In genomic region chrX:110219920-110220319, GRCh38 we compare ENCODE assay signal across 18 cellular contexts.
DNase-seq lines count a peak whose midpoint lies in the region; ATAC-seq, FAIRE-seq and TF ChIP-seq lines count a peak whose summit lies in the region.
"Had no signal": no experiment of that assay in that cellular context is flagged by ENCODE, and none has a peak within 500 bp of the region (broad histone marks: within the 10 kb centered on the region; RNA-seq: fewer than 3 reads in every experiment).

No MANE protein-coding gene starts in this region.

- H3K4me2 ChIP-seq in GM23248 (ENCODE audit: unreplicated experiment) (peak overlapping the region; percentile 64), endothelial cell of umbilical vein (ENCODE audit: insufficient read depth, low read length) (peak overlapping the region; percentile 17)

- peaks cover 0 to 2% (median 0%) of the 10 kb centered on the region in 3 donors for H3K27me3 Mint-ChIP-seq in immature natural killer cell (ENCODE audit: low read depth in 3 of 3)
- H3K27me3 Mint-ChIP-seq: activated CD4-positive, alpha-beta T cell treated with anti-CD3 and anti-CD28 coated beads, Interleukin-2, amount 10 ng/mL, durations not matched to agents 7 days and 5 days; naive thymus-derived CD4-positive, alpha-beta T cell had no signal

- intact Hi-C loops in endothelial cell of umbilical vein (cut with micrococcal nuclease), result no loop called here
- intact Hi-C loops in mucosa of descending colon (cut with DNase I, micrococcal nuclease), result no loop called here

- ATAC-seq in mucosa of descending colon, result peak; percentile 44
- ATAC-seq: left lung; naive thymus-derived CD4-positive, alpha-beta T cell; psoas muscle had no signal

- H3K9me3 Mint-ChIP-seq in immature natural killer cell, result no peaks in the 10 kb centered on the region
- H3K9me3 Mint-ChIP-seq: activated CD4-positive, alpha-beta T cell treated with anti-CD3 and anti-CD28 coated beads, Interleukin-2, amount 10 ng/mL, durations not matched to agents 7 days and 5 days; naive thymus-derived CD4-positive, alpha-beta T cell had no signal

- H3K4me3 ChIP-seq in GM23248 (0 out of 2 replicates have a peak overlapping the region, but pooled peaks have one; percentile 11), endothelial cell of umbilical vein (replicated peaks in 1 of 3; ENCODE audit: insufficient read depth in 1 of 3, low read depth in 1 of 3, low read length in 3 of 3) (no peak overlapping the region), mucosa of descending colon (no peak overlapping the region)
- H3K4me3 ChIP-seq: left lung, psoas muscle, testis had no signal

- TF ChIP-seq POLR2A in endothelial cell of umbilical vein (IDR thresholded peaks at IDR 0.05; ENCODE audit: low read depth, low read length), result no peak

- no peak overlapping the region for H2AFZ ChIP-seq in GM23248
- H2AFZ ChIP-seq in endothelial cell of umbilical vein (ENCODE audit: low read depth, low read length), result no peak overlapping the region

- DNase-seq in GM23248, result peak; percentile 73
- DNase-seq in OCI-M1 (lab: John Stamatoyannopoulos, UW), result peak; percentile 40
- DNase-seq in endothelial cell of umbilical vein (ENCODE audit: low read depth, low spot score), result peak; percentile 3
- DNase-seq in mucosa of descending colon, result no peak
- no peak for DNase-seq in cortex of kidney (lab: John Stamatoyannopoulos, UW)
- DNase-seq in immature natural killer cell, result no peak
- no peak for DNase-seq in GM19238 (ENCODE audit: insufficient read length, low spot score)
- DNase-seq: activated CD4-positive, alpha-beta T cell treated with anti-CD3 and anti-CD28 coated beads, Interleukin-2, amount 10 ng/mL, durations not matched to agents 7 days and 5 days; activated T-cell treated with anti-CD3 and anti-CD28 coated beads, Interleukin-2, amount 50 U/mL, for 48 hours; aorta; left lung; naive thymus-derived CD4-positive, alpha-beta T cell; NCI-H187 treated with DMSO at 0.1 percent for 48 hours; psoas muscle; Right ventricle myocardium superior; testis had no signal

- no peaks in the 10 kb centered on the region for H3K9me1 ChIP-seq in endothelial cell of umbilical vein (replicated peaks; ENCODE audit: control insufficient read depth, extremely low read depth, insufficient read depth, low read length)

- no TSS peak for BruUV-seq in endothelial cell of umbilical vein (replicated peaks; lab: Mats Ljungman, UMichigan)

- no peaks in the 10 kb centered on the region for H3K9me2 ChIP-seq in GM23248 (ENCODE audit: insufficient read depth)

- POLR2A ChIA-PET in endothelial cell of umbilical vein (lab: Charles Lee), result no interaction called here

- no peaks in the 10 kb centered on the region for H3K27me3 ChIP-seq in GM23248 (replicated peaks; ENCODE audit: insufficient read depth)
- H3K27me3 ChIP-seq in endothelial cell of umbilical vein (ENCODE audit: control insufficient read depth in 2 of 2, insufficient read depth in 2 of 2, low read length in 2 of 2), result no peaks in the 10 kb centered on the region
- H3K27me3 ChIP-seq: testis had no signal

- peaks cover 16 to 27% of the 10 kb centered on the region in 2 donors for H3K4me1 Mint-ChIP-seq in immature natural killer cell

- no peak overlapping the region for H3K4me3 Mint-ChIP-seq in immature natural killer cell
- H3K4me3 Mint-ChIP-seq: activated CD4-positive, alpha-beta T cell treated with anti-CD3 and anti-CD28 coated beads, Interleukin-2, amount 10 ng/mL, durations not matched to agents 7 days and 5 days; CD14-positive monocyte; naive thymus-derived CD4-positive, alpha-beta T cell had no signal

- no peak for FAIRE-seq in endothelial cell of umbilical vein (lab: Jason Lieb, UNC)
- FAIRE-seq: GM12891 had no signal

- H3K36me3 Mint-ChIP-seq in immature natural killer cell, result no peaks in the 10 kb centered on the region

- 0% methylated on average over 1 of the region's 1 CpG for WGBS in GM23248 (ENCODE audit: low coverage in 1 of 2, low lambda C conversion rate in 2 of 2, missing lambda C conversion rate in 2 of 2), 2 experiments

- peak overlapping the region; percentile 34 for H3K9ac ChIP-seq in GM23248
- H3K9ac ChIP-seq in endothelial cell of umbilical vein (replicated peaks; ENCODE audit: extremely low read depth, insufficient read depth, low read length), result no peak overlapping the region

- H3K79me2 ChIP-seq in GM23248 (ENCODE audit: insufficient read depth) (peaks cover 71% of the 10 kb centered on the region), endothelial cell of umbilical vein (ENCODE audit: control insufficient read depth, insufficient read depth, low read length) (no peaks in the 10 kb centered on the region)

- H3K9me3 ChIP-seq in GM23248 (ENCODE audit: low read depth), result no peaks in the 10 kb centered on the region
- no peaks in the 10 kb centered on the region for H3K9me3 ChIP-seq in endothelial cell of umbilical vein (replicated peaks; ENCODE audit: control insufficient read depth, insufficient read depth, low read length)
- H3K9me3 ChIP-seq in mucosa of descending colon, result no peaks in the 10 kb centered on the region
- H3K9me3 ChIP-seq: left lung, psoas muscle, testis had no signal

- no peak overlapping the region for H3K27ac Mint-ChIP-seq in immature natural killer cell
- H3K27ac Mint-ChIP-seq: activated CD4-positive, alpha-beta T cell treated with anti-CD3 and anti-CD28 coated beads, Interleukin-2, amount 10 ng/mL, durations not matched to agents 7 days and 5 days; CD14-positive monocyte had no signal

- in situ Hi-C loops in GM23248 (cut with MboI), result no loop called here

- H4K20me1 ChIP-seq in GM23248 (ENCODE audit: insufficient read depth), result no peaks in the 10 kb centered on the region
- H4K20me1 ChIP-seq in endothelial cell of umbilical vein (replicated peaks; ENCODE audit: control insufficient read depth, extremely low read depth, insufficient read depth, low read length), result no peaks in the 10 kb centered on the region

- TF ChIP-seq CTCF in endothelial cell of umbilical vein (IDR thresholded peaks at IDR 0.05; ENCODE audit: extremely low read depth in 1 of 2, insufficient read depth in 1 of 2, low read depth in 1 of 2, low read length in 2 of 2), result no peak
- TF ChIP-seq CTCF in mucosa of descending colon (IDR thresholded peaks at IDR 0.05), result no peak

- H3K27ac ChIP-seq in GM23248, result peak overlapping the region; percentile 69
- H3K27ac ChIP-seq in endothelial cell of umbilical vein (ENCODE audit: insufficient read depth, low read depth, low read length), result no peak overlapping the region
- H3K27ac ChIP-seq: left lung, psoas muscle, testis had no signal

- peaks cover 27% of the 10 kb centered on the region for H3F3A ChIP-seq in GM23248 (ENCODE audit: insufficient read depth)

- no peaks in the 10 kb centered on the region; the same call in 1 of the 2 replicates for H3K36me3 ChIP-seq in GM23248 (ENCODE audit: low read depth)
- H3K36me3 ChIP-seq in endothelial cell of umbilical vein (ENCODE audit: control insufficient read depth in 2 of 2, extremely low read depth in 1 of 2, insufficient read depth in 2 of 2, low read length in 2 of 2), result no peaks in the 10 kb centered on the region
- no peaks in the 10 kb centered on the region for H3K36me3 ChIP-seq in mucosa of descending colon (ENCODE audit: low read depth)
- H3K36me3 ChIP-seq: left lung had no signal

- H3K4me1 ChIP-seq in GM23248 (ENCODE audit: insufficient read depth) (peaks cover 32% of the 10 kb centered on the region), endothelial cell of umbilical vein (ENCODE audit: control insufficient read depth, extremely low read depth, insufficient read depth, low read length) (peaks cover 12% of the 10 kb centered on the region), mucosa of descending colon (ENCODE audit: low read depth) (no peaks in the 10 kb centered on the region)
- H3K4me1 ChIP-seq: left lung, psoas muscle, testis had no signal

- dilution Hi-C loops in endothelial cell of umbilical vein (cut with MboI; ENCODE audit: extremely low pct_ligation_motif_present, low sequenced_read_pairs), result no loop called here

- CTCF ChIA-PET in endothelial cell of umbilical vein (lab: Charles Lee), result interaction anchor here (0.9 to 1.4 kb wide), 4 partner anchors 9 to 73 kb away, joined by 3 to 4 read pairs (median 3); no protein-coding TSS in a partner anchor

TF ChIP-seq in endothelial cell of umbilical vein, 7 proteins besides CTCF, POLR2A, EP300 and RAD21:
- TF ChIP-seq FOS (IDR thresholded peaks at IDR 0.05; ENCODE audit: borderline replicate concordance, insufficient read depth, low read length) (no peak), POLR2AphosphoS5 (IDR thresholded peaks at IDR 0.05; ENCODE audit: insufficient read depth, low read depth, low read length) (no peak), JUN (IDR thresholded peaks at IDR 0.05; ENCODE audit: borderline replicate concordance, insufficient read depth, insufficient read length, low read depth) (no peak), EZH2 (IDR thresholded peaks at IDR 0.05; ENCODE audit: borderline replicate concordance, low read depth, low read length, severe bottlenecking) (no peak), GATA2 (IDR thresholded peaks at IDR 0.05; ENCODE audit: insufficient read depth, insufficient read length, low read depth, low read length) (no peak), MAX (IDR thresholded peaks at IDR 0.05; ENCODE audit: insufficient read depth, insufficient read length) (no peak), MYC (IDR thresholded peaks at IDR 0.05; ENCODE audit: low read depth, low read length) (no peak)

Comparison
In these comparisons a context has a peak if more than half of its experiments do, and no peak if none do; other contexts are left out.
1. DNase-seq: peak in GM23248 (single experiment), OCI-M1 (single experiment) and endothelial cell of umbilical vein (single experiment); none in mucosa of descending colon (0 of 3), cortex of kidney (single experiment), immature natural killer cell (0 of 3) and GM19238 (single experiment).